In genomic region chr7:27156901-27157716, GRCh38 we compare ENCODE assay signal across 6 cellular contexts. TPM values are rescaled to one million over a fixed set of nuclear protein-coding genes. Genes with fewer than 3 reads are reported as not detected.
A peak's percentile ranks its signal among the peaks of the same experiment; 100 is the strongest.
DNase-seq lines count a peak whose midpoint lies in the region; TF ChIP-seq lines count a peak whose summit lies in the region.

No MANE protein-coding gene starts in this region.

- H3K27me3 ChIP-seq in HUES6 (ENCODE audit: control insufficient read depth, insufficient read depth, low read length) (peaks cover 100% of the 10 kb centered on the region), adrenal gland (no peaks in the 10 kb centered on the region), prostate gland (replicated peaks; ENCODE audit: insufficient read depth) (no peaks in the 10 kb centered on the region)

- WGBS in adrenal gland, 4 donors = 36 to 70% (median 47%) methylated on average over 16 to 32 of the region's 32 CpGs
- 55% methylated on average over 32 of the region's 32 CpGs for WGBS in prostate gland

- peak in 5 of 7 donors; percentile 16 to 56 (median 28) for DNase-seq in adrenal gland
- no peak for DNase-seq in prostate gland (ENCODE audit: low spot score)
- DNase-seq in CD1c-positive myeloid dendritic cell (ENCODE audit: extremely low spot score) = no peak
- DNase-seq in hepatic stellate cell (ENCODE audit: low spot score) = no peak
- DNase-seq in D341Med (ENCODE audit: low spot score) = no peak

- intact Hi-C loops in adrenal gland (cut with DNase I) (no loop called here), prostate gland (cut with DNase I) (loop anchor here (10.0 kb wide), 2 partner anchors 1062 to 1292 kb away; no protein-coding TSS in a partner anchor)

- H3K27ac ChIP-seq in HUES6 (ENCODE audit: low read depth, low read length) (no peak overlapping the region), adrenal gland (peak overlapping the region in 3 of 5 donors; percentile 61 to 92 (median 91)), prostate gland (peak overlapping the region; percentile 79 to 85)

- H3K9me3 ChIP-seq in HUES6 (ENCODE audit: control insufficient read depth, insufficient read depth, low read depth, low read length) (no peaks in the 10 kb centered on the region; the same call in 1 of the 2 replicates), adrenal gland (replicated peaks in 1 of 3) (no peaks in the 10 kb centered on the region), prostate gland (no peaks in the 10 kb centered on the region)

- no peak for TF ChIP-seq CTCF in adrenal gland (IDR thresholded peaks at IDR 0.05)
- no peak for TF ChIP-seq CTCF in prostate gland (IDR thresholded peaks at IDR 0.05)

- TF ChIP-seq POLR2A in adrenal gland (IDR thresholded peaks at IDR 0.05) (no peak), prostate gland (IDR thresholded peaks at IDR 0.05) (no peak)

- H3K9ac ChIP-seq in HUES6 (ENCODE audit: low read length) = peak overlapping the region; percentile 66

- peak overlapping the region; percentile 37; the same call in 1 of the 2 replicates for H3K4me3 ChIP-seq in HUES6 (ENCODE audit: low read depth, low read length)
- peak overlapping the region in 2 of 4 donors; percentile 33 to 57 for H3K4me3 ChIP-seq in adrenal gland
- H3K4me3 ChIP-seq in prostate gland = peak overlapping the region; percentile 51 to 64

- H3K4me1 ChIP-seq in HUES6 (ENCODE audit: control insufficient read depth, insufficient read depth, low read length) = peaks cover 14% of the 10 kb centered on the region; the same call in 1 of the 2 replicates
- H3K4me1 ChIP-seq in adrenal gland (replicated peaks in 1 of 2) = peaks cover 12 to 25% of the 10 kb centered on the region in 2 donors
- peaks cover 4% of the 10 kb centered on the region for H3K4me1 ChIP-seq in prostate gland (replicated peaks)

- H3K36me3 ChIP-seq in HUES6 (ENCODE audit: control insufficient read depth, insufficient read depth, low read length) (no peaks in the 10 kb centered on the region), adrenal gland (replicated peaks in 1 of 2) (no peaks in the 10 kb centered on the region), prostate gland (no peaks in the 10 kb centered on the region)

RNA-seq across cellular contexts. Expression of gene HOXA7, which starts 0.6 kb away (rescaled TPM):
- total RNA-seq in adrenal gland = 10 to 100 TPM; 21.3 to 39.1 (median 24.9) TPM
- 10 to 100 TPM in 2 of 3 donors, 1 to 10 TPM in 1; 9.7 to 25.3 (median 12.4) TPM for polyA plus RNA-seq in adrenal gland
- 1 to 10 TPM; 2.2 to 4.6 TPM for total RNA-seq in prostate gland

RNA-seq across cellular contexts. Expression of gene HOXA3, which starts 4.7 kb away (rescaled TPM):
- total RNA-seq in adrenal gland (10 to 100 TPM in 2 of 8 donors, 1 to 10 TPM in 6; 2.3 to 32.7 (median 4.8) TPM), prostate gland (1 to 10 TPM; 2.8 to 3.1 TPM)
- polyA plus RNA-seq in adrenal gland = 1 to 10 TPM; 1.0 to 3.7 (median 2.8) TPM

RNA-seq across cellular contexts. Expression of gene HOXA9, which starts 8.2 kb away (rescaled TPM):
- total RNA-seq in adrenal gland = 10 to 100 TPM in 6 of 8 donors, 1 to 10 TPM in 2; 7.7 to 20.1 (median 12.6) TPM
- polyA plus RNA-seq in adrenal gland = 10 to 100 TPM in 1 of 3 donors, 1 to 10 TPM in 2; 2.7 to 26.7 (median 4.4) TPM
- 10 to 100 TPM; 14.7 to 57.0 TPM for total RNA-seq in prostate gland

RNA-seq across cellular contexts. Expression of gene HOXA6, which starts 9.5 kb away (rescaled TPM):
- total RNA-seq in adrenal gland = 10 to 100 TPM in 7 of 8 donors, 1 to 10 TPM in 1; 8.5 to 27.2 (median 16.8) TPM
- 1 to 10 TPM; 1.3 to 5.6 (median 1.4) TPM for polyA plus RNA-seq in adrenal gland
- total RNA-seq in prostate gland = 1 to 10 TPM; 6.9 to 7.5 TPM

RNA-seq across cellular contexts. Expression of gene HOXA5, which starts 13.6 kb away (rescaled TPM):
- total RNA-seq in adrenal gland (100 to 1,000 TPM in 1 of 8 donors, 10 to 100 TPM in 7; 39.2 to 132 (median 65.7) TPM), prostate gland (10 to 100 TPM in 1 of 2 donors, 1 to 10 TPM in 1; 3.7 to 12.9 TPM)
- 10 to 100 TPM; 21.8 to 42.0 (median 25.9) TPM for polyA plus RNA-seq in adrenal gland

Comparison
In these comparisons a context has a peak if more than half of its experiments do, and no peak if none do; other contexts are left out.
1. DNase-seq: peak in adrenal gland (5 of 7); none in prostate gland (single experiment), CD1c-positive myeloid dendritic cell (single experiment), hepatic stellate cell (single experiment) and D341Med (single experiment).